Comparison of ENCODE assay signal across 8 cellular contexts in the genomic region with DNA sequence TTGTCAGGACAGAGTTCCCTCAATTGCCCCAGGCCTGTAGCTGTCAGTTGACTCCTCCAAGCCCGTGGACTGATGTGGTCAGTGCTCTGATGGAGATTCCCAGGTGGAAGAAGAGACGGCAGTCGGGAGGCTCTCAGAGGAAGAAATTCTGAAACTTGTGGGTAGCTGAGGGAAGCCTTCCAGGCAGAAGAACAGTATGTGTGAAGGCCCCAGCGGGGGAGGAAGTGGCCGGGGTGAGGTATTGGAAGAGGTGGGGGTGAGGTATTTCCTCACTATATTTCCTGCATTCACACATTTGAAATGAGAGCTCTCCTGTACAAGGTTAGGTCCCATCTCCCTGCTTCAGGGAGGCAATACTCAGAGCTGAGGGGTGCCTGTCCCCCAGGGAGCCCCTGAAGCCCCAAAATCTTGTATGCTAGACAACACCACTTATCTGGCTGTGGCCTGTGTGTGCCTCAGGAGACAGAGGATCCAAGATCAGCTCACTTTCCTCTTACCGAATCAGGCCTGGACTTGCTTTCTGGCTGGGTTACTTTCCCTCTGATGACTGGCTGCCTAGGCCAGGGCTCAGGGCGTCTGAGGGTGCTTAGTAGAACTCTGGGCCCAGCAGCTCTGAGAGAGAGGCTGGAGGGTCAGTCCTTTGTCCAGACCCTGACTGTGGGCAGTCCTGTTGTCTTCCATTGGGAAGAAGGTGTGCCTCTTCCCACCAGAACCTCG. TPM values are rescaled to one million over a fixed set of nuclear protein-coding genes. Genes with fewer than 3 reads are reported as not detected.
DNase-seq lines count a peak whose midpoint lies in the region; ATAC-seq and TF ChIP-seq lines count a peak whose summit lies in the region.

No MANE protein-coding gene starts in this region.

- DNase-seq in LHCN-M2 (ENCODE audit: low read depth) (peak; percentile 74), activated T-cell treated with anti-CD3 and anti-CD28 coated beads for 24 hours (ENCODE audit: low read depth) (peak; percentile 27), fibroblast of lung (ENCODE audit: low read depth in 2 of 2) (peak in 1 of 2 donors; percentile 47), G401 (ENCODE audit: low spot score) (no peak)
- DNase-seq in stimulated activated CD4-positive, alpha-beta T cell treated with anti-CD3 and anti-CD28 coated beads, Interleukin-2, amount 100 ng/mL, for 48 hours, result peak; percentile 15 to 38

- H3K9me3 ChIP-seq in BLaER1, result no peaks in the 10 kb centered on the region
- no peaks in the 10 kb centered on the region for H3K9me3 ChIP-seq in fibroblast of lung (ENCODE audit: control insufficient read depth, insufficient read depth, low read depth, low read length)

- H3K27me3 ChIP-seq in BLaER1 (no peaks in the 10 kb centered on the region), fibroblast of lung (ENCODE audit: control insufficient read depth, insufficient read depth, low read length) (no peaks in the 10 kb centered on the region)

- TF ChIP-seq CTCF in fibroblast of lung (conservative IDR thresholded peaks at IDR 0.05 in 1 of 2, IDR thresholded peaks at IDR 0.05 in 1 of 2; ENCODE audit: low read depth in 1 of 2, low read length in 2 of 2), result no peak

- H4K20me1 ChIP-seq in BLaER1, result peaks cover 100% of the 10 kb centered on the region
- H4K20me1 ChIP-seq in fibroblast of lung (ENCODE audit: control insufficient read depth, extremely low read depth, insufficient read depth, low read length), result peaks cover 4% of the 10 kb centered on the region

- ATAC-seq in GM18861 (IDR thresholded peaks at IDR 0.05; ENCODE audit: unreplicated experiment), result no peak
- no peak for ATAC-seq in HG03439 (IDR thresholded peaks at IDR 0.05; ENCODE audit: unreplicated experiment)

- H3K4me1 ChIP-seq in BLaER1 (peaks cover 49% of the 10 kb centered on the region), fibroblast of lung (ENCODE audit: control insufficient read depth, extremely low read depth, insufficient read depth, low read length) (peaks cover 24% of the 10 kb centered on the region)

- peak overlapping the region; percentile 12 for H3K9ac ChIP-seq in BLaER1
- no peak overlapping the region for H3K9ac ChIP-seq in fibroblast of lung (ENCODE audit: insufficient read depth, low read length)

- peak overlapping the region; percentile 67 for H3K4me2 ChIP-seq in BLaER1
- no peak overlapping the region for H3K4me2 ChIP-seq in fibroblast of lung (ENCODE audit: extremely low read depth, insufficient read depth, low read length)

- no peak overlapping the region for H2AFZ ChIP-seq in fibroblast of lung (ENCODE audit: low read length)

- H3K4me3 ChIP-seq in BLaER1 (no peak overlapping the region), fibroblast of lung (replicated peaks in 1 of 4; ENCODE audit: control extremely low read depth in 1 of 4, insufficient read depth in 1 of 4, low read depth in 3 of 4, low read length in 4 of 4) (no peak overlapping the region)

- in situ Hi-C loops in G401 (cut with HindIII; ENCODE audit: low sequenced_read_pairs), result no loop called here

- peaks cover 63% of the 10 kb centered on the region for H3K36me3 ChIP-seq in BLaER1
- peaks cover 11% of the 10 kb centered on the region for H3K36me3 ChIP-seq in fibroblast of lung (ENCODE audit: control insufficient read depth, insufficient read depth, low read length)

- peaks cover 90% of the 10 kb centered on the region for H3K79me2 ChIP-seq in fibroblast of lung (ENCODE audit: control insufficient read depth, insufficient read depth, low read length)

- H3K27ac ChIP-seq in BLaER1, result peak overlapping the region; percentile 48
- peak overlapping the region; percentile 49 for H3K27ac ChIP-seq in fibroblast of lung (ENCODE audit: insufficient read depth, low read length)

RNA-seq across cellular contexts. Expression of a gene that starts 49.3 kb away (rescaled TPM):
- total RNA-seq in LHCN-M2 (2014; rRNA removed) (80.9 and 83.7 TPM in 2 replicates), fibroblast of lung (9.2 and 25.4 TPM in 2 replicates)
- polyA plus RNA-seq in LHCN-M2 (2012), result 1,611 TPM
- polyA plus RNA-seq in fibroblast of lung, result 178 and 457 TPM in 2 replicates
- polyA plus RNA-seq in fibroblast of lung (2012), result 663 and 2,310 TPM in 2 replicates
- 227 and 815 TPM in 2 replicates for polyA minus RNA-seq in fibroblast of lung (ENCODE audit: low replicate concordance)
- total RNA-seq in G401 (2014; rRNA removed; shearing (Covaris generic)), result 28.2 and 41.4 TPM in 2 replicates
